Comparison of ENCODE assay signal across 1 cellular context in the genomic region with DNA sequence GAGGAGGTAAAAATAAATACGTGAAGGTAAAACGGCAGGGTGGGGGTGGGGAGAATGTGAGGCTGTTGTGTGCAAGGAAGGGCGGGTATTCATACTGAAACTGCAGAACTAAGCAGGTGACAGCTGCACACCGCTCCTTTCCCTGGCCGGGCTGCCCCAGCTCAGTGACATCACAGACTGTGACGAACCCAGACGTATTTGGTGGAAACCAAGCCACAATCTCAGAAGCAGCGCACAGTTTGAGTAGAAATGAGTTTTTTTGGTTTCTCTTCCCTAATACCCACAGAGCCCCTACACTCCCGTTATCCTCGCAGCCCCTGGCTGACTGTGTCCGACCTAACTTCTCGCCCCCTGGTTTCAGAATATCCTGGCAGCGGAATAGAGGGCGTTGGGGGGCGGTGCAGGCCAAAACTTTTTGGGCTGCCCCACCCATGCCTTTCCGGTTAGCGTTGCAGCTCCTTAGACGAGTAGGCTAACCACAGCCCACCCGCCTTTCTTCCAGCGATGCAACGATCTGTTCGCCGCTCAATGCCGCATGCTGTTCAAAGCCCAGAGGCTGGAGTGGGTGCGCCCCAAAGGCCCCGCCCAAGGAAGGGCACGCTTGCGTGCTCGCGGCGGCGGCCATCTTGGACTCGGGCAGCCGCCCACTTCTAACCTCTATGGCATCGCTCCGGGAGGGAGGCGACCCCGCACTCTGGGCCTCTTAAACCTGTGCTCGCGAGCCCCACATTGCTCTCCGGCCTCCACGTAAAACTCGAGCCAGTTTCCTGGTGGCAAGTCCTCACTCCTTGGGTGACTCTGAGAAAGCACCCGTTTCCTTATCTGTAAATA.
TF ChIP-seq lines count a peak whose summit lies in the region.

No MANE protein-coding gene starts in this region.

TF ChIP-seq in HEK293, 187 proteins besides CTCF, POLR2A, EP300 and RAD21 (continued from another document and continues in another):
- TF ChIP-seq, protein P1, sequence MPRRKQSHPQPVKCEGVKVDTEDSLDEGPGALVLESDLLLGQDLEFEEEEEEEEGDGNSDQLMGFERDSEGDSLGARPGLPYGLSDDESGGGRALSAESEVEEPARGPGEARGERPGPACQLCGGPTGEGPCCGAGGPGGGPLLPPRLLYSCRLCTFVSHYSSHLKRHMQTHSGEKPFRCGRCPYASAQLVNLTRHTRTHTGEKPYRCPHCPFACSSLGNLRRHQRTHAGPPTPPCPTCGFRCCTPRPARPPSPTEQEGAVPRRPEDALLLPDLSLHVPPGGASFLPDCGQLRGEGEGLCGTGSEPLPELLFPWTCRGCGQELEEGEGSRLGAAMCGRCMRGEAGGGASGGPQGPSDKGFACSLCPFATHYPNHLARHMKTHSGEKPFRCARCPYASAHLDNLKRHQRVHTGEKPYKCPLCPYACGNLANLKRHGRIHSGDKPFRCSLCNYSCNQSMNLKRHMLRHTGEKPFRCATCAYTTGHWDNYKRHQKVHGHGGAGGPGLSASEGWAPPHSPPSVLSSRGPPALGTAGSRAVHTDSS (tag by site-specific recombination; IDR thresholded peaks at IDR 0.05) = no peak
- TF ChIP-seq, protein P2, sequence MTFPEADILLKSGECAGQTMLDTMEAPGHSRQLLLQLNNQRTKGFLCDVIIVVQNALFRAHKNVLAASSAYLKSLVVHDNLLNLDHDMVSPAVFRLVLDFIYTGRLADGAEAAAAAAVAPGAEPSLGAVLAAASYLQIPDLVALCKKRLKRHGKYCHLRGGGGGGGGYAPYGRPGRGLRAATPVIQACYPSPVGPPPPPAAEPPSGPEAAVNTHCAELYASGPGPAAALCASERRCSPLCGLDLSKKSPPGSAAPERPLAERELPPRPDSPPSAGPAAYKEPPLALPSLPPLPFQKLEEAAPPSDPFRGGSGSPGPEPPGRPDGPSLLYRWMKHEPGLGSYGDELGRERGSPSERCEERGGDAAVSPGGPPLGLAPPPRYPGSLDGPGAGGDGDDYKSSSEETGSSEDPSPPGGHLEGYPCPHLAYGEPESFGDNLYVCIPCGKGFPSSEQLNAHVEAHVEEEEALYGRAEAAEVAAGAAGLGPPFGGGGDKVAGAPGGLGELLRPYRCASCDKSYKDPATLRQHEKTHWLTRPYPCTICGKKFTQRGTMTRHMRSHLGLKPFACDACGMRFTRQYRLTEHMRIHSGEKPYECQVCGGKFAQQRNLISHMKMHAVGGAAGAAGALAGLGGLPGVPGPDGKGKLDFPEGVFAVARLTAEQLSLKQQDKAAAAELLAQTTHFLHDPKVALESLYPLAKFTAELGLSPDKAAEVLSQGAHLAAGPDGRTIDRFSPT (tag by site-specific recombination; IDR thresholded peaks at IDR 0.05) = peak; percentile 48; the same call in 1 of the 2 replicates
- TF ChIP-seq IKZF3 (tag by site-specific recombination; IDR thresholded peaks at IDR 0.05) = no peak
- no peak for TF ChIP-seq ZNF596 (tag by site-specific recombination; IDR thresholded peaks at IDR 0.05)
- TF ChIP-seq, protein P3, sequence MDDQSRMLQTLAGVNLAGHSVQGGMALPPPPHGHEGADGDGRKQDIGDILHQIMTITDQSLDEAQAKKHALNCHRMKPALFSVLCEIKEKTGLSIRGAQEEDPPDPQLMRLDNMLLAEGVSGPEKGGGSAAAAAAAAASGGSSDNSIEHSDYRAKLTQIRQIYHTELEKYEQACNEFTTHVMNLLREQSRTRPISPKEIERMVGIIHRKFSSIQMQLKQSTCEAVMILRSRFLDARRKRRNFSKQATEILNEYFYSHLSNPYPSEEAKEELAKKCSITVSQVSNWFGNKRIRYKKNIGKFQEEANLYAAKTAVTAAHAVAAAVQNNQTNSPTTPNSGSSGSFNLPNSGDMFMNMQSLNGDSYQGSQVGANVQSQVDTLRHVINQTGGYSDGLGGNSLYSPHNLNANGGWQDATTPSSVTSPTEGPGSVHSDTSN (CRISPR knock-in tag; IDR thresholded peaks at IDR 0.05) = 0 out of 2 replicates have a peak, but pooled peaks have one; percentile 15
- no peak for TF ChIP-seq ZNF174 (tag by site-specific recombination; IDR thresholded peaks at IDR 0.05)
- TF ChIP-seq KLF1 (tag by site-specific recombination; IDR thresholded peaks at IDR 0.05) = peak; percentile 94
- TF ChIP-seq ZNF354C (tag by site-specific recombination; IDR thresholded peaks at IDR 0.05; ENCODE audit: borderline replicate concordance, low read depth) = no peak
- TF ChIP-seq ZNF561 (tag by site-specific recombination; IDR thresholded peaks at IDR 0.05; ENCODE audit: borderline replicate concordance) = peak; percentile 100
- peak; percentile 62 for TF ChIP-seq ZNF341 (tag by site-specific recombination; IDR thresholded peaks at IDR 0.05; ENCODE audit: low read depth)
- TF ChIP-seq ZNF664 (tag by site-specific recombination; IDR thresholded peaks at IDR 0.05) = no peak
- TF ChIP-seq MYNN (tag by site-specific recombination; IDR thresholded peaks at IDR 0.05; ENCODE audit: borderline replicate concordance) = no peak
- TF ChIP-seq BCL11A (tag by site-specific recombination; IDR thresholded peaks at IDR 0.05; ENCODE audit: low read depth) = no peak
- TF ChIP-seq, protein P4, sequence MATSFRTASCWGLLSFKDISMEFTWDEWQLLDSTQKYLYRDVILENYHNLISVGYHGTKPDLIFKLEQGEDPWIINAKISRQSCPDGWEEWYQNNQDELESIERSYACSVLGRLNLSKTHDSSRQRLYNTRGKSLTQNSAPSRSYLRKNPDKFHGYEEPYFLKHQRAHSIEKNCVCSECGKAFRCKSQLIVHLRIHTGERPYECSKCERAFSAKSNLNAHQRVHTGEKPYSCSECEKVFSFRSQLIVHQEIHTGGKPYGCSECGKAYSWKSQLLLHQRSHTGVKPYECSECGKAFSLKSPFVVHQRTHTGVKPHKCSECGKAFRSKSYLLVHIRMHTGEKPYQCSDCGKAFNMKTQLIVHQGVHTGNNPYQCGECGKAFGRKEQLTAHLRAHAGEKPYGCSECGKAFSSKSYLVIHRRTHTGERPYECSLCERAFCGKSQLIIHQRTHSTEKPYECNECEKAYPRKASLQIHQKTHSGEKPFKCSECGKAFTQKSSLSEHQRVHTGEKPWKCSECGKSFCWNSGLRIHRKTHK (tag by site-specific recombination; IDR thresholded peaks at IDR 0.05) = no peak
- TF ChIP-seq KLF16 (tag by site-specific recombination; IDR thresholded peaks at IDR 0.05) = no peak; the same call in 1 of the 2 replicates
- peak; percentile 84 for TF ChIP-seq KLF10 (tag by site-specific recombination; IDR thresholded peaks at IDR 0.05)
- no peak for TF ChIP-seq ZNF211 (tag by site-specific recombination; IDR thresholded peaks at IDR 0.05; ENCODE audit: low read depth)
- TF ChIP-seq ZNF391 (tag by site-specific recombination; IDR thresholded peaks at IDR 0.05; ENCODE audit: borderline replicate concordance, low read depth) = no peak
- peak; percentile 68; the same call in 1 of the 2 replicates for TF ChIP-seq ZEB2 (tag by site-specific recombination; IDR thresholded peaks at IDR 0.05)
- TF ChIP-seq, protein P5, sequence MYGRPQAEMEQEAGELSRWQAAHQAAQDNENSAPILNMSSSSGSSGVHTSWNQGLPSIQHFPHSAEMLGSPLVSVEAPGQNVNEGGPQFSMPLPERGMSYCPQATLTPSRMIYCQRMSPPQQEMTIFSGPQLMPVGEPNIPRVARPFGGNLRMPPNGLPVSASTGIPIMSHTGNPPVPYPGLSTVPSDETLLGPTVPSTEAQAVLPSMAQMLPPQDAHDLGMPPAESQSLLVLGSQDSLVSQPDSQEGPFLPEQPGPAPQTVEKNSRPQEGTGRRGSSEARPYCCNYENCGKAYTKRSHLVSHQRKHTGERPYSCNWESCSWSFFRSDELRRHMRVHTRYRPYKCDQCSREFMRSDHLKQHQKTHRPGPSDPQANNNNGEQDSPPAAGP (tag by site-specific recombination; IDR thresholded peaks at IDR 0.05) = peak; percentile 64
- TF ChIP-seq OVOL3 (tag by site-specific recombination; IDR thresholded peaks at IDR 0.05) = 0 out of 2 replicates have a peak, but pooled peaks have one; percentile 16
- TF ChIP-seq ZNF202 (tag by site-specific recombination; IDR thresholded peaks at IDR 0.05; ENCODE audit: borderline replicate concordance) = no peak
- no peak for TF ChIP-seq ZNF544 (tag by site-specific recombination; IDR thresholded peaks at IDR 0.05)
- TF ChIP-seq ZNF768 (tag by site-specific recombination; IDR thresholded peaks at IDR 0.05) = no peak
- TF ChIP-seq, protein P6, sequence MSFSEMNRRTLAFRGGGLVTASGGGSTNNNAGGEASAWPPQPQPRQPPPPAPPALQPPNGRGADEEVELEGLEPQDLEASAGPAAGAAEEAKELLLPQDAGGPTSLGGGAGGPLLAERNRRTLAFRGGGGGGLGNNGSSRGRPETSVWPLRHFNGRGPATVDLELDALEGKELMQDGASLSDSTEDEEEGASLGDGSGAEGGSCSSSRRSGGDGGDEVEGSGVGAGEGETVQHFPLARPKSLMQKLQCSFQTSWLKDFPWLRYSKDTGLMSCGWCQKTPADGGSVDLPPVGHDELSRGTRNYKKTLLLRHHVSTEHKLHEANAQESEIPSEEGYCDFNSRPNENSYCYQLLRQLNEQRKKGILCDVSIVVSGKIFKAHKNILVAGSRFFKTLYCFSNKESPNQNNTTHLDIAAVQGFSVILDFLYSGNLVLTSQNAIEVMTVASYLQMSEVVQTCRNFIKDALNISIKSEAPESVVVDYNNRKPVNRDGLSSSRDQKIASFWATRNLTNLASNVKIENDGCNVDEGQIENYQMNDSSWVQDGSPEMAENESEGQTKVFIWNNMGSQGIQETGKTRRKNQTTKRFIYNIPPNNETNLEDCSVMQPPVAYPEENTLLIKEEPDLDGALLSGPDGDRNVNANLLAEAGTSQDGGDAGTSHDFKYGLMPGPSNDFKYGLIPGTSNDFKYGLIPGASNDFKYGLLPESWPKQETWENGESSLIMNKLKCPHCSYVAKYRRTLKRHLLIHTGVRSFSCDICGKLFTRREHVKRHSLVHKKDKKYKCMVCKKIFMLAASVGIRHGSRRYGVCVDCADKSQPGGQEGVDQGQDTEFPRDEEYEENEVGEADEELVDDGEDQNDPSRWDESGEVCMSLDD (tag by site-specific recombination; IDR thresholded peaks at IDR 0.05) = peak; percentile 45; the same call in 1 of the 2 replicates
- no peak for TF ChIP-seq ZNF510 (tag by site-specific recombination; IDR thresholded peaks at IDR 0.05; ENCODE audit: insufficient replicate concordance)
- TF ChIP-seq ZNF791 (tag by site-specific recombination; IDR thresholded peaks at IDR 0.05) = no peak
- no peak for TF ChIP-seq ZNF24 (tag by site-specific recombination; IDR thresholded peaks at IDR 0.05)
- peak; percentile 91; the same call in 1 of the 2 replicates for TF ChIP-seq ZNF610 (tag by site-specific recombination; IDR thresholded peaks at IDR 0.05; ENCODE audit: borderline replicate concordance)
- TF ChIP-seq TCF7L2 (IDR thresholded peaks at IDR 0.05; ENCODE audit: borderline replicate concordance, low read depth, low read length) = no peak
- TF ChIP-seq ZBTB8A (tag by site-specific recombination; IDR thresholded peaks at IDR 0.05) = peak; percentile 94
- TF ChIP-seq ZIC2 (tag by site-specific recombination; IDR thresholded peaks at IDR 0.05) = peak; percentile 45; the same call in 1 of the 2 replicates
- TF ChIP-seq ZSCAN16 (tag by site-specific recombination; IDR thresholded peaks at IDR 0.05) = no peak
- TF ChIP-seq ZNF16 (tag by site-specific recombination; IDR thresholded peaks at IDR 0.05; ENCODE audit: low read depth) = no peak
- no peak for TF ChIP-seq ZNF19 (tag by site-specific recombination; IDR thresholded peaks at IDR 0.05; ENCODE audit: low read depth)
- TF ChIP-seq, protein P7, sequence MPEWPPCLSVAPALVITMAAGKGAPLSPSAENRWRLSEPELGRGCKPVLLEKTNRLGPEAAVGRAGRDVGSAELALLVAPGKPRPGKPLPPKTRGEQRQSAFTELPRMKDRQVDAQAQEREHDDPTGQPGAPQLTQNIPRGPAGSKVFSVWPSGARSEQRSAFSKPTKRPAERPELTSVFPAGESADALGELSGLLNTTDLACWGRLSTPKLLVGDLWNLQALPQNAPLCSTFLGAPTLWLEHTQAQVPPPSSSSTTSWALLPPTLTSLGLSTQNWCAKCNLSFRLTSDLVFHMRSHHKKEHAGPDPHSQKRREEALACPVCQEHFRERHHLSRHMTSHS (tag by site-specific recombination; IDR thresholded peaks at IDR 0.05) = no peak
- TF ChIP-seq TRIM28 (IDR thresholded peaks at IDR 0.05; ENCODE audit: borderline replicate concordance, low read length) = no peak
- TF ChIP-seq ZNF426 (tag by site-specific recombination; IDR thresholded peaks at IDR 0.05) = no peak
- no peak for TF ChIP-seq SETDB1 (IDR thresholded peaks at IDR 0.05; ENCODE audit: insufficient read length, low read length)
- TF ChIP-seq ZBTB17 (tag by site-specific recombination; IDR thresholded peaks at IDR 0.05) = peak; percentile 92
- no peak for TF ChIP-seq ZNF558 (tag by site-specific recombination; IDR thresholded peaks at IDR 0.05)
- TF ChIP-seq ZXDB (tag by site-specific recombination; IDR thresholded peaks at IDR 0.05) = peak; percentile 67
- TF ChIP-seq ZFP37 (tag by site-specific recombination; IDR thresholded peaks at IDR 0.05) = no peak
- TF ChIP-seq, protein P8, sequence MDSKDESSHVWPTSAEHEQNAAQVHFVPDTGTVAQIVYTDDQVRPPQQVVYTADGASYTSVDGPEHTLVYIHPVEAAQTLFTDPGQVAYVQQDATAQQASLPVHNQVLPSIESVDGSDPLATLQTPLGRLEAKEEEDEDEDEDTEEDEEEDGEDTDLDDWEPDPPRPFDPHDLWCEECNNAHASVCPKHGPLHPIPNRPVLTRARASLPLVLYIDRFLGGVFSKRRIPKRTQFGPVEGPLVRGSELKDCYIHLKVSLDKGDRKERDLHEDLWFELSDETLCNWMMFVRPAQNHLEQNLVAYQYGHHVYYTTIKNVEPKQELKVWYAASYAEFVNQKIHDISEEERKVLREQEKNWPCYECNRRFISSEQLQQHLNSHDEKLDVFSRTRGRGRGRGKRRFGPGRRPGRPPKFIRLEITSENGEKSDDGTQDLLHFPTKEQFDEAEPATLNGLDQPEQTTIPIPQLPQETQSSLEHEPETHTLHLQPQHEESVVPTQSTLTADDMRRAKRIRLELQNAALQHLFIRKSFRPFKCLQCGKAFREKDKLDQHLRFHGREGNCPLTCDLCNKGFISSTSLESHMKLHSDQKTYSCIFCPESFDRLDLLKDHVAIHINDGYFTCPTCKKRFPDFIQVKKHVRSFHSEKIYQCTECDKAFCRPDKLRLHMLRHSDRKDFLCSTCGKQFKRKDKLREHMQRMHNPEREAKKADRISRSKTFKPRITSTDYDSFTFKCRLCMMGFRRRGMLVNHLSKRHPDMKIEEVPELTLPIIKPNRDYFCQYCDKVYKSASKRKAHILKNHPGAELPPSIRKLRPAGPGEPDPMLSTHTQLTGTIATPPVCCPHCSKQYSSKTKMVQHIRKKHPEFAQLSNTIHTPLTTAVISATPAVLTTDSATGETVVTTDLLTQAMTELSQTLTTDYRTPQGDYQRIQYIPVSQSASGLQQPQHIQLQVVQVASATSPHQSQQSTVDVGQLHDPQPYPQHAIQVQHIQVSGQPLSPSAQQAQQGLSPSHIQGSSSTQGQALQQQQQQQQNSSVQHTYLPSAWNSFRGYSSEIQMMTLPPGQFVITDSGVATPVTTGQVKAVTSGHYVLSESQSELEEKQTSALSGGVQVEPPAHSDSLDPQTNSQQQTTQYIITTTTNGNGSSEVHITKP (tag by site-specific recombination; IDR thresholded peaks at IDR 0.05) = peak; percentile 95
- no peak for TF ChIP-seq ZNF658 (tag by site-specific recombination; IDR thresholded peaks at IDR 0.05)
- TF ChIP-seq ZNF433 (tag by site-specific recombination; IDR thresholded peaks at IDR 0.05; ENCODE audit: low read depth) = no peak
- no peak for TF ChIP-seq GLI2 (tag by site-specific recombination; IDR thresholded peaks at IDR 0.05; ENCODE audit: borderline replicate concordance, low read depth)
- no peak for TF ChIP-seq ZNF155 (tag by site-specific recombination; IDR thresholded peaks at IDR 0.05)
- TF ChIP-seq ZNF23 (tag by site-specific recombination; IDR thresholded peaks at IDR 0.05; ENCODE audit: borderline replicate concordance) = no peak
- TF ChIP-seq ZNF48 (tag by site-specific recombination; IDR thresholded peaks at IDR 0.05) = no peak
- no peak for TF ChIP-seq SALL2 (tag by site-specific recombination; IDR thresholded peaks at IDR 0.05; ENCODE audit: borderline replicate concordance)
